8 cellular contexts compared by ENCODE assay signal in the genomic region with DNA sequence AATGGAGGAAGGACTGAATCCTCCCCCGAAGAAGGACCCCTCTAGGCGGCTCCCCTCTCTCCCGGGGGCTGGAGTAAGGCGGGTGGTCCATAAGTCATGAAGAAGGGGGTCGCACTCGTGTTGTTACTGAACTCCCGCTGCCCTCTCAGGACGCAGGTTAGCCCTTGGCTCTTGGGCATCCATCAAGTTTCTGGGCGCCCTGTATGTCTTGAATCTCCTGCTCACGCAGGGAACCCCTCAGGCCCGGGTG. TPM values are rescaled to one million over a fixed set of nuclear protein-coding genes. Genes with fewer than 3 reads are reported as not detected.
DNase-seq lines count a peak whose midpoint lies in the region; ATAC-seq and TF ChIP-seq lines count a peak whose summit lies in the region.

No MANE protein-coding gene starts in this region.

- H3K9me3 Mint-ChIP-seq in natural killer cell, result no peaks in the 10 kb centered on the region

- ATAC-seq in natural killer cell (no peak), HG02623 (IDR thresholded peaks at IDR 0.05; ENCODE audit: unreplicated experiment) (no peak), left colon (no peak), GM19023 (IDR thresholded peaks at IDR 0.05; ENCODE audit: unreplicated experiment) (no peak)

- TF ChIP-seq CTCF in BE2C (IDR thresholded peaks at IDR 0.05; ENCODE audit: low read depth, low read length) (no peak), natural killer cell (IDR thresholded peaks at IDR 0.05) (no peak)

- H3K27me3 ChIP-seq in BE2C (no peaks in the 10 kb centered on the region), NT2/D1 (ENCODE audit: insufficient read depth, insufficient read length) (no peaks in the 10 kb centered on the region), duodenal mucosa (ENCODE audit: control insufficient read depth in 1 of 2, insufficient read depth in 2 of 2, low read length in 2 of 2) (no peaks in the 10 kb centered on the region)

- H3K9ac ChIP-seq in NT2/D1 (ENCODE audit: insufficient read length, low read depth) (peak overlapping the region; percentile 92), duodenal mucosa (ENCODE audit: low read depth in 1 of 2, low read length in 2 of 2) (peak overlapping the region; percentile 95 to 99)

- no peaks in the 10 kb centered on the region for H3K36me3 Mint-ChIP-seq in natural killer cell

- H3K27ac Mint-ChIP-seq in natural killer cell, result peak overlapping the region; percentile 81 to 83

- DNase-seq in BE2C (no peak), NT2/D1 (ENCODE audit: low read depth, low spot score) (no peak), natural killer cell (no peak), left colon (no peak), kidney glomerular epithelial cell (lab: John Stamatoyannopoulos, UW) (no peak)

- H3K4me3 Mint-ChIP-seq in natural killer cell, result peak overlapping the region; percentile 86

- H3K4me3 ChIP-seq in BE2C (ENCODE audit: low read depth, low read length) (peak overlapping the region; percentile 84), NT2/D1 (ENCODE audit: insufficient read length, low read depth) (peak overlapping the region; percentile 81), duodenal mucosa (ENCODE audit: low read depth in 1 of 2, low read length in 2 of 2) (peak overlapping the region; percentile 86 to 99)

- peaks cover 0 to 28% of the 10 kb centered on the region in 2 donors for H3K4me1 Mint-ChIP-seq in natural killer cell

- H3K4me1 ChIP-seq in BE2C (peaks cover 12% of the 10 kb centered on the region), NT2/D1 (ENCODE audit: insufficient read depth, insufficient read length) (peaks cover 17% of the 10 kb centered on the region), duodenal mucosa (ENCODE audit: control insufficient read depth in 1 of 2, insufficient read depth in 2 of 2, low read length in 2 of 2) (peaks cover 57 to 62% of the 10 kb centered on the region in 2 donors)

- intact Hi-C loops in natural killer cell (cut with micrococcal nuclease) (loop anchor here (5.0 kb wide), 1 partner anchor 183 kb away; no protein-coding TSS in a partner anchor), left colon (cut with DNase I, micrococcal nuclease) (no loop called here)

- no peaks in the 10 kb centered on the region for H3K27me3 Mint-ChIP-seq in natural killer cell (ENCODE audit: low read depth in 2 of 2)

- H3K36me3 ChIP-seq in BE2C, result peaks cover 21% of the 10 kb centered on the region
- peaks cover 55% of the 10 kb centered on the region for H3K36me3 ChIP-seq in NT2/D1 (ENCODE audit: insufficient read depth, insufficient read length, low read length)
- H3K36me3 ChIP-seq in duodenal mucosa (ENCODE audit: control insufficient read depth in 1 of 2, insufficient read depth in 2 of 2, low read length in 2 of 2), result peaks cover 15 to 28% of the 10 kb centered on the region in 2 donors

- H3K27ac ChIP-seq in duodenal mucosa (ENCODE audit: low read depth, low read length), result peak overlapping the region; percentile 99

- H3K9me3 ChIP-seq in BE2C (no peaks in the 10 kb centered on the region), NT2/D1 (ENCODE audit: insufficient read depth, low read length) (no peaks in the 10 kb centered on the region), duodenal mucosa (ENCODE audit: control insufficient read depth in 1 of 2, low read length in 2 of 2) (no peaks in the 10 kb centered on the region)

RNA-seq across cellular contexts. Expression of gene TRAF4, which starts 0.9 kb away (rescaled TPM):
- 209 TPM for polyA plus RNA-seq in BE2C (2012; ENCODE audit: insufficient read depth, insufficient read length, low read depth)
- total RNA-seq in natural killer cell, result 100 to 1,000 TPM in 2 of 3 donors, 10 to 100 TPM in 1; 97.8 to 209 (median 122) TPM
- 100 to 1,000 TPM; 116 to 136 TPM for total RNA-seq in left colon

RNA-seq across cellular contexts. Expression of gene NEK8, which starts 16.1 kb away (rescaled TPM):
- polyA plus RNA-seq in BE2C (2012; ENCODE audit: insufficient read depth, insufficient read length, low read depth), result 1.9 TPM
- 1 to 10 TPM; 5.9 to 7.4 (median 6.8) TPM for total RNA-seq in natural killer cell
- 1 to 10 TPM; 5.6 to 5.7 TPM for total RNA-seq in left colon

RNA-seq across cellular contexts. Expression of gene TLCD1, which starts 18.7 kb away (rescaled TPM):
- polyA plus RNA-seq in BE2C (2012; ENCODE audit: insufficient read depth, insufficient read length, low read depth), result 2.0 TPM
- 1 to 10 TPM in 1 of 3 donors, not detected in 2; 1.0 TPM for total RNA-seq in natural killer cell
- 10 to 100 TPM in 1 of 2 donors, 1 to 10 TPM in 1; 7.1 to 12.8 TPM for total RNA-seq in left colon

RNA-seq across cellular contexts. Expression of gene RPL23A, which starts 24.9 kb away (rescaled TPM):
- 739 TPM for polyA plus RNA-seq in BE2C (2012; ENCODE audit: insufficient read depth, insufficient read length, low read depth)
- total RNA-seq in natural killer cell, result 1,000 to 10,000 TPM; 1,375 to 1,532 (median 1,498) TPM
- 1,000 to 10,000 TPM; 1,131 to 1,234 TPM for total RNA-seq in left colon

RNA-seq across cellular contexts. Expression of gene RAB34, which starts 27.1 kb away (rescaled TPM):
- not detected for polyA plus RNA-seq in BE2C (2012; ENCODE audit: insufficient read depth, insufficient read length, low read depth)
- total RNA-seq in natural killer cell (10 to 100 TPM in 1 of 3 donors, 1 to 10 TPM in 2; 3.7 to 12.9 (median 3.8) TPM), left colon (10 to 100 TPM in 1 of 2 donors, 1 to 10 TPM in 1; 6.9 to 17.4 TPM)

Comparison
In these comparisons a context has a peak if more than half of its experiments do, and no peak if none do; other contexts are left out.
1. RNA of gene TLCD1, which starts 18.7 kb away (total RNA-seq): 7.1 to 12.8 TPM in left colon; 1.0 TPM in natural killer cell; every median in the first group is over 4 times any median in the second.
2. Peak in every context shown above with its lines, with median percentiles within 50 percentile points of each other: H3K4me3 ChIP-seq.